ENCODE assay signal across 8 cellular contexts in genomic region chr4:139921551-139922184, GRCh38.
A peak's percentile ranks its signal among the peaks of the same experiment; 100 is the strongest.
DNase-seq lines count a peak whose midpoint lies in the region; ATAC-seq, FAIRE-seq and TF ChIP-seq lines count a peak whose summit lies in the region.

No MANE protein-coding gene starts in this region.

- H3K9me3 ChIP-seq in ovary = no peaks in the 10 kb centered on the region
- H3K9me3 ChIP-seq in kidney (ENCODE audit: control insufficient read depth in 1 of 2, low read length in 2 of 2) = no peaks in the 10 kb centered on the region

- H3K4me3 Mint-ChIP-seq in activated naive CD4-positive, alpha-beta T cell treated with anti-CD3 and anti-CD28 coated beads, Interleukin-2, amount 10 ng/mL, durations not matched to agents 7 days and 5 days = no peak overlapping the region

- intact Hi-C loops in ovary (cut with DNase I) (loop anchor here in 1 of 4 donors (10.0 kb wide), 1 partner anchor 123 kb away; no protein-coding TSS in a partner anchor), kidney (cut with DNase I) (no loop called here)

- H3K4me1 ChIP-seq in ovary (ENCODE audit: insufficient read depth) = peaks cover 33% of the 10 kb centered on the region
- H3K4me1 ChIP-seq in kidney (ENCODE audit: control insufficient read depth in 1 of 2, insufficient read depth in 1 of 2, low read depth in 1 of 2, low read length in 2 of 2) = peaks cover 32 to 34% of the 10 kb centered on the region in 2 donors

- no peak overlapping the region for H3K9ac ChIP-seq in kidney (ENCODE audit: low read length in 2 of 2)

- no peak overlapping the region for H3K27ac Mint-ChIP-seq in activated naive CD4-positive, alpha-beta T cell treated with anti-CD3 and anti-CD28 coated beads, Interleukin-2, amount 10 ng/mL, durations not matched to agents 7 days and 5 days

- H3K27me3 Mint-ChIP-seq in activated naive CD4-positive, alpha-beta T cell treated with anti-CD3 and anti-CD28 coated beads, Interleukin-2, amount 10 ng/mL, durations not matched to agents 7 days and 5 days = peaks cover 36% of the 10 kb centered on the region

- WGBS in ovary, 3 donors = 38 to 51% (median 46%) methylated on average over 8 of the region's 8 CpGs

- no peaks in the 10 kb centered on the region for H3K9me3 Mint-ChIP-seq in activated naive CD4-positive, alpha-beta T cell treated with anti-CD3 and anti-CD28 coated beads, Interleukin-2, amount 10 ng/mL, durations not matched to agents 7 days and 5 days

- H3K4me3 ChIP-seq in ovary (no peak overlapping the region), kidney (ENCODE audit: low read length in 2 of 2) (no peak overlapping the region)

- H3K4me1 Mint-ChIP-seq in activated naive CD4-positive, alpha-beta T cell treated with anti-CD3 and anti-CD28 coated beads, Interleukin-2, amount 10 ng/mL, durations not matched to agents 7 days and 5 days = no peaks in the 10 kb centered on the region

- no peak for FAIRE-seq in kidney (lab: Jason Lieb, UNC)

- H3K36me3 ChIP-seq in ovary = no peaks in the 10 kb centered on the region
- no peaks in the 10 kb centered on the region for H3K36me3 ChIP-seq in kidney (ENCODE audit: control insufficient read depth in 1 of 2, insufficient read depth in 2 of 2, low read length in 2 of 2)

- H3K27ac ChIP-seq in ovary = peak overlapping the region; percentile 48 to 66
- H3K27ac ChIP-seq in kidney (ENCODE audit: low read depth in 2 of 2, low read length in 2 of 2) = no peak overlapping the region

- H3K36me3 Mint-ChIP-seq in activated naive CD4-positive, alpha-beta T cell treated with anti-CD3 and anti-CD28 coated beads, Interleukin-2, amount 10 ng/mL, durations not matched to agents 7 days and 5 days = no peaks in the 10 kb centered on the region

- TF ChIP-seq CTCF in ovary (IDR thresholded peaks at IDR 0.05) (no peak), kidney (IDR thresholded peaks at IDR 0.05; ENCODE audit: borderline replicate concordance, extremely low read depth, insufficient read depth) (no peak)

- DNase-seq in G401 (ENCODE audit: low spot score) (peak; percentile 83), NCI-H2196 treated with DMSO at 0.1 percent for 48 hours (lab: John Stamatoyannopoulos, UW; ENCODE audit: unreplicated experiment) (peak; percentile 80), ovary (no peak), T-helper 2 cell (no peak), kidney (no peak)
- no peak for DNase-seq in stimulated activated CD4-positive, alpha-beta T cell treated with anti-CD3 and anti-CD28 coated beads, Interleukin-2, amount 100 ng/mL, for 24 hours
- no peak for DNase-seq in activated naive CD4-positive, alpha-beta T cell treated with anti-CD3 and anti-CD28 coated beads, Interleukin-2, amount 10 ng/mL, durations not matched to agents 7 days and 5 days

- CTCF ChIA-PET in activated naive CD4-positive, alpha-beta T cell treated with anti-CD3 and anti-CD28 coated beads, Interleukin-2, amount 10 ng/mL, durations not matched to agents 7 days and 5 days (lab: Charles Lee) = interaction anchor here (0.6 kb wide), 1 partner anchor 170 kb away, joined by 5 read pairs; no protein-coding TSS in a partner anchor

- no peaks in the 10 kb centered on the region for H3K27me3 ChIP-seq in ovary

- no peak for TF ChIP-seq EP300 in ovary (IDR thresholded peaks at IDR 0.05)

- peak; percentile 70 for ATAC-seq in esophagus mucosa

- no peak for TF ChIP-seq POLR2A in ovary (IDR thresholded peaks at IDR 0.05)

- in situ Hi-C loops in G401 (cut with HindIII; ENCODE audit: low sequenced_read_pairs) = no loop called here

Comparison
In these comparisons a context has a peak if more than half of its experiments do, and no peak if none do; other contexts are left out.
1. DNase-seq: peak in G401 (single experiment) and NCI-H2196 treated with DMSO at 0.1 percent for 48 hours (single experiment); none in ovary (0 of 5), T-helper 2 cell (0 of 5), stimulated activated CD4-positive, alpha-beta T cell treated with anti-CD3 and anti-CD28 coated beads, Interleukin-2, amount 100 ng/mL, for 24 hours (0 of 2), activated naive CD4-positive, alpha-beta T cell treated with anti-CD3 and anti-CD28 coated beads, Interleukin-2, amount 10 ng/mL, durations not matched to agents 7 days and 5 days (single experiment) and kidney (single experiment).
2. H3K27ac ChIP-seq: peak in ovary (2 of 2); none in kidney (0 of 2).